18 cellular contexts compared by ENCODE assay signal in the genomic region with DNA sequence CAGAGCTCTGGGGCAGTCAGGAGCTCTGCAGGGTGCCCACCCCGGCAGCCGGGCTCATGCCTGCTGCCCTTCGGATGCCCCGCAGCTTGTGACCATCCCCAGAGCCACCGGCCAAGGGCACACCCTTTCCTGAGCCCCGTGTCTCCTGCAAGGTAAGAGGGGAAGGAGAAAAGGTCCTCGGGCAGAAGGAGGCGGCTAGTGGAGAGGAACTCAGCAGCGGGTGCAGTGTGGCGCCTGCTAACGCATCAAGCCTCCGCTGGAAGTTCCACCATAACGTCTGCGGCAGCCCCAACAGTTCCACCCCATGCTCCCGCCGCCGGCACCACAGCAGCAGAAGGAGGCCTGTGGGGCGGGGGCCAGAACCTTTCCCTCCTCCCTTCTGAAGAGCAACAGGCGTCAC. TPM values are rescaled to one million over a fixed set of nuclear protein-coding genes. Genes with fewer than 3 reads are reported as not detected.
A peak's percentile ranks its signal among the peaks of the same experiment; 100 is the strongest.
DNase-seq lines count a peak whose midpoint lies in the region; ATAC-seq, FAIRE-seq and TF ChIP-seq lines count a peak whose summit lies in the region.
"Had no signal": no experiment of that assay in that cellular context is flagged by ENCODE, and none has a peak within 500 bp of the region (broad histone marks: within the 10 kb centered on the region; RNA-seq: fewer than 3 reads in every experiment).

No MANE protein-coding gene starts in this region.

- H3K36me3 Mint-ChIP-seq in natural killer cell treated with Interleukin-12 subunit alpha and Interleukin-12 subunit beta and Interleukin-15 and Interleukin-18, amount 100 ng/mL, for 72 hours, result no peaks in the 10 kb centered on the region

- H3K4me1 ChIP-seq in HUES48 (ENCODE audit: control insufficient read depth, insufficient read depth, low read length) (peaks cover 15% of the 10 kb centered on the region), GM12878 (ENCODE audit: control insufficient read depth, insufficient read depth, low read length) (no peaks in the 10 kb centered on the region)
- H3K4me1 ChIP-seq: breast epithelium had no signal

- POLR2A ChIA-PET in GM12878 (lab: Charles Lee), result no interaction called here

- H3K4me3 ChIP-seq in HUES48 (ENCODE audit: low read depth, low read length) (peak overlapping the region; percentile 52), GM12878 (no peak overlapping the region)
- H3K4me3 ChIP-seq: esophagus squamous epithelium, SK-N-MC had no signal

- H3K27ac ChIP-seq in HUES48 (ENCODE audit: low read depth, low read length) (no peak overlapping the region), GM12878 (ENCODE audit: control insufficient read depth, insufficient read depth) (no peak overlapping the region)
- H3K27ac ChIP-seq: 22Rv1, breast epithelium, esophagus squamous epithelium, SK-N-MC had no signal

- TF ChIP-seq EP300 in GM12878 (IDR thresholded peaks at IDR 0.05; ENCODE audit: borderline replicate concordance in 1 of 2, control insufficient read depth in 1 of 2, low read depth in 2 of 2, low read length in 2 of 2), result no peak

- no peak overlapping the region for H3K27ac Mint-ChIP-seq in natural killer cell treated with Interleukin-12 subunit alpha and Interleukin-12 subunit beta and Interleukin-15 and Interleukin-18, amount 100 ng/mL, for 72 hours

- SMC1A ChIA-PET in GM12878 (lab: Charles Lee; ENCODE audit: uncharacterized antibody, unreplicated experiment), result no interaction called here

- H3K9me3 Mint-ChIP-seq in natural killer cell treated with Interleukin-12 subunit alpha and Interleukin-12 subunit beta and Interleukin-15 and Interleukin-18, amount 100 ng/mL, for 72 hours, result no peaks in the 10 kb centered on the region

- no peak for ATAC-seq in GM12878
- ATAC-seq in natural killer cell treated with Interleukin-12 subunit alpha and Interleukin-12 subunit beta and Interleukin-15 and Interleukin-18, amount 100 ng/mL, for 72 hours, result no peak
- ATAC-seq in GM18861 (IDR thresholded peaks at IDR 0.05; ENCODE audit: unreplicated experiment), result no peak
- no peak for ATAC-seq in HG03439 (IDR thresholded peaks at IDR 0.05; ENCODE audit: unreplicated experiment)

- in situ Hi-C loops in GM12878 (cut with MboI), result no loop called here

- TF ChIP-seq POLR2A in GM12878 (IDR thresholded peaks at IDR 0.05; ENCODE audit: low read depth, low read length), result no peak

- peak overlapping the region; percentile 22 for H3K4me3 Mint-ChIP-seq in natural killer cell treated with Interleukin-12 subunit alpha and Interleukin-12 subunit beta and Interleukin-15 and Interleukin-18, amount 100 ng/mL, for 72 hours

- H3K79me2 ChIP-seq in GM12878 (ENCODE audit: control insufficient read depth, insufficient read depth, low read length), result no peaks in the 10 kb centered on the region

- DNase-seq in DMS53 (lab: John Stamatoyannopoulos, UW) (peak; percentile 56), DMS53 treated with DMSO at 0.1 percent for 48 hours (lab: John Stamatoyannopoulos, UW; ENCODE audit: unreplicated experiment) (no peak), GM12878 (ENCODE audit: low read depth, low spot score) (no peak), HPDE6-E6E7 (ENCODE audit: extremely low spot score) (no peak)
- no peak for DNase-seq in natural killer cell treated with Interleukin-12 subunit alpha and Interleukin-12 subunit beta and Interleukin-15 and Interleukin-18, amount 100 ng/mL, for 72 hours (ENCODE audit: low spot score)
- DNase-seq: EL, esophagus squamous epithelium, kidney, posterior cingulate gyrus had no signal

- no peaks in the 10 kb centered on the region for H4K20me1 ChIP-seq in GM12878 (ENCODE audit: control insufficient read depth, insufficient read depth)

- no peak for FAIRE-seq in GM12878 (lab: Jason Lieb, UNC)
- FAIRE-seq: kidney had no signal

- TF ChIP-seq CTCF in GM12878 (IDR thresholded peaks at IDR 0.05 in 2 of 3, conservative IDR thresholded peaks at IDR 0.05 in 1 of 3; ENCODE audit: control insufficient read depth in 2 of 3, extremely low read depth in 1 of 3, insufficient read depth in 1 of 3, low read depth in 3 of 3, low read length in 3 of 3), result no peak

- H2AFZ ChIP-seq in GM12878 (ENCODE audit: control insufficient read depth, low read depth, low read length), result no peak overlapping the region

- CTCF ChIA-PET in GM12878 (lab: Yijun Ruan, JAX), result no interaction called here

- BruUV-seq in GM12878 (replicated peaks; lab: Mats Ljungman, UMichigan), result no TSS peak

- no peaks in the 10 kb centered on the region for H3K9me3 ChIP-seq in HUES48 (ENCODE audit: control insufficient read depth, insufficient read depth, low read length)
- H3K9me3 ChIP-seq in GM12878 (replicated peaks; ENCODE audit: control insufficient read depth, insufficient read depth, low read length), result no peaks in the 10 kb centered on the region
- H3K9me3 ChIP-seq: breast epithelium, esophagus squamous epithelium had no signal

- H3K36me3 ChIP-seq in HUES48 (ENCODE audit: control insufficient read depth, insufficient read depth, low read length), result no peaks in the 10 kb centered on the region
- no peaks in the 10 kb centered on the region for H3K36me3 ChIP-seq in GM12878 (ENCODE audit: control insufficient read depth in 2 of 2, insufficient read depth in 2 of 2, low read length in 1 of 2)
- H3K36me3 ChIP-seq: breast epithelium, esophagus squamous epithelium had no signal

- H3K4me2 ChIP-seq in GM12878 (ENCODE audit: control insufficient read depth, insufficient read depth), result 0 out of 2 replicates have a peak overlapping the region, but pooled peaks have one; percentile 17

- no peak for TF ChIP-seq RAD21 in GM12878 (IDR thresholded peaks at IDR 0.05; ENCODE audit: insufficient read depth, low read depth, low read length)

- no peak overlapping the region for H3K9ac ChIP-seq in HUES48 (ENCODE audit: low read depth, low read length)
- H3K9ac ChIP-seq in GM12878 (ENCODE audit: control insufficient read depth, insufficient read depth, low read length), result no peak overlapping the region

- RAD21 ChIA-PET in GM12878 (lab: Charles Lee; ENCODE audit: unreplicated experiment), result no interaction called here

- H3K4me1 Mint-ChIP-seq in natural killer cell treated with Interleukin-12 subunit alpha and Interleukin-12 subunit beta and Interleukin-15 and Interleukin-18, amount 100 ng/mL, for 72 hours (ENCODE audit: low read depth in 2 of 2), result peaks cover 10 to 18% of the 10 kb centered on the region in 2 donors

- peaks cover 39 to 48% of the 10 kb centered on the region in 2 donors for H3K27me3 Mint-ChIP-seq in natural killer cell treated with Interleukin-12 subunit alpha and Interleukin-12 subunit beta and Interleukin-15 and Interleukin-18, amount 100 ng/mL, for 72 hours

- intact Hi-C loops in GM12878 (cut with micrococcal nuclease; ENCODE audit: unreplicated experiment), result no loop called here

- 8% methylated on average over 19 of the region's 19 CpGs for WGBS in GM12878 (ENCODE audit: insufficient coverage, insufficient replicate concordance, low lambda C conversion rate, missing lambda C conversion rate)

- H3K27me3 ChIP-seq in HUES48 (ENCODE audit: control insufficient read depth, insufficient read depth, low read length) (peaks cover 34% of the 10 kb centered on the region), GM12878 (replicated peaks in 1 of 2; ENCODE audit: control insufficient read depth in 2 of 2, insufficient read depth in 2 of 2, low read length in 1 of 2) (peaks cover 3 to 4% of the 10 kb centered on the region in 2 experiments; a peak in 2 of 4 replicates)

TF ChIP-seq in GM12878, 131 proteins besides CTCF, POLR2A, EP300 and RAD21 (continues in another document):
- TF ChIP-seq, protein P1, sequence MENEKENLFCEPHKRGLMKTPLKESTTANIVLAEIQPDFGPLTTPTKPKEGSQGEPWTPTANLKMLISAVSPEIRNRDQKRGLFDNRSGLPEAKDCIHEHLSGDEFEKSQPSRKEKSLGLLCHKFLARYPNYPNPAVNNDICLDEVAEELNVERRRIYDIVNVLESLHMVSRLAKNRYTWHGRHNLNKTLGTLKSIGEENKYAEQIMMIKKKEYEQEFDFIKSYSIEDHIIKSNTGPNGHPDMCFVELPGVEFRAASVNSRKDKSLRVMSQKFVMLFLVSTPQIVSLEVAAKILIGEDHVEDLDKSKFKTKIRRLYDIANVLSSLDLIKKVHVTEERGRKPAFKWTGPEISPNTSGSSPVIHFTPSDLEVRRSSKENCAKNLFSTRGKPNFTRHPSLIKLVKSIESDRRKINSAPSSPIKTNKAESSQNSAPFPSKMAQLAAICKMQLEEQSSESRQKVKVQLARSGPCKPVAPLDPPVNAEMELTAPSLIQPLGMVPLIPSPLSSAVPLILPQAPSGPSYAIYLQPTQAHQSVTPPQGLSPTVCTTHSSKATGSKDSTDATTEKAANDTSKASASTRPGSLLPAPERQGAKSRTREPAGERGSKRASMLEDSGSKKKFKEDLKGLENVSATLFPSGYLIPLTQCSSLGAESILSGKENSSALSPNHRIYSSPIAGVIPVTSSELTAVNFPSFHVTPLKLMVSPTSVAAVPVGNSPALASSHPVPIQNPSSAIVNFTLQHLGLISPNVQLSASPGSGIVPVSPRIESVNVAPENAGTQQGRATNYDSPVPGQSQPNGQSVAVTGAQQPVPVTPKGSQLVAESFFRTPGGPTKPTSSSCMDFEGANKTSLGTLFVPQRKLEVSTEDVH (IDR thresholded peaks at IDR 0.05; ENCODE audit: low read depth, partially characterized antibody), result no peak
- TF ChIP-seq BHLHE40 (IDR thresholded peaks at IDR 0.05; ENCODE audit: borderline replicate concordance in 1 of 2, low read depth in 2 of 2, low read length in 1 of 2) (no peak), MYB (IDR thresholded peaks at IDR 0.05; ENCODE audit: borderline replicate concordance, low read depth, low read length) (no peak)

RNA-seq across cellular contexts. Expression of a gene that starts 0.9 kb away (rescaled TPM):
- 0.76 and 1.1 TPM in 2 replicates for total RNA-seq in GM12878 (2013; cell fraction: nucleolus; rRNA removed)
- total RNA-seq in GM12878 (2014; rRNA removed), result under 0.01 TPM in 1 of 2 replicates, not detected in the other
- total RNA-seq in GM12878 (2014; rRNA removed; fragmentation: Illumina TruSeq; extraction: Trizol), result not detected in 2 replicates
- not detected in 2 replicates for total RNA-seq in GM12878 (2021)
- polyA plus RNA-seq in GM12878 (2011; ENCODE audit: low read depth), result not detected
- polyA plus RNA-seq in GM12878 (2011; rRNA removed), result 0.03 and 0.05 TPM in 2 replicates
- polyA plus RNA-seq in GM12878 (2011; cell fraction: cytosol; rRNA removed), result 0.01 and 0.23 TPM in 2 replicates
- 0.10 and 0.13 TPM in 2 replicates for polyA plus RNA-seq in GM12878 (2011; cell fraction: nucleus; rRNA removed)
- 0.04 TPM in 1 of 2 replicates, not detected in the other for polyA plus RNA-seq in GM12878 (2012)
- 0.01 TPM in 1 of 2 replicates, not detected in the other for polyA plus RNA-seq in GM12878 (2014; fragmentation: Illumina TruSeq; extraction: Trizol)
- not detected for polyA plus RNA-seq in GM12878 (2014; fragmentation: Nextera tagmentation; extraction: Ambion mirVana)
- polyA plus RNA-seq in GM12878 (2014; rRNA removed), result not detected in 2 replicates
- not detected for polyA plus RNA-seq in GM12878 (2016; fragmentation: Nextera tagmentation; extraction: Ambion mirVana)
- not detected in 2 replicates for polyA minus RNA-seq in GM12878 (2011; rRNA and poly(A)+ RNA removed)
- polyA minus RNA-seq in GM12878 (2011; cell fraction: cytosol; rRNA and poly(A)+ RNA removed), result not detected in 2 replicates
- under 0.01 TPM in 1 of 2 replicates, not detected in the other for polyA minus RNA-seq in GM12878 (2011; cell fraction: nucleus; rRNA and poly(A)+ RNA removed)
- total RNA-seq in natural killer cell treated with Interleukin-12 subunit alpha and Interleukin-12 subunit beta and Interleukin-15 and Interleukin-18, amount 100 ng/mL, for 72 hours, result not detected
- total RNA-seq: activated CD8-positive, alpha-beta memory T cell treated with anti-CD3 and anti-CD28 coated beads for 36 hours; esophagus squamous epithelium; LHCN-M2; NCI-H460 had no signal
